ENCODE assay signal across 1 cellular context in genomic region chr19:41323023-41323422, GRCh38.
TF ChIP-seq lines count a peak whose summit lies in the region.

No MANE protein-coding gene starts in this region.

TF ChIP-seq in HepG2, 621 proteins besides CTCF, POLR2A, EP300 and RAD21 (continued from another document and continues in another):
- TF ChIP-seq AKNA (CRISPR knock-in tag; IDR thresholded peaks at IDR 0.05; ENCODE audit: borderline replicate concordance) (no peak), ZNF124 (CRISPR knock-in tag; IDR thresholded peaks at IDR 0.05) (no peak), SKI (IDR thresholded peaks at IDR 0.05; ENCODE audit: partially characterized antibody) (peak; percentile 33), JUNB (CRISPR knock-in tag; IDR thresholded peaks at IDR 0.05; ENCODE audit: borderline replicate concordance) (no peak), ZNF138 (CRISPR knock-in tag; IDR thresholded peaks at IDR 0.05; ENCODE audit: low read depth) (no peak), HNF4A (CRISPR knock-in tag; IDR thresholded peaks at IDR 0.05) (peak; percentile 62), SNAPC5 (CRISPR knock-in tag; IDR thresholded peaks at IDR 0.05; ENCODE audit: borderline replicate concordance) (no peak), IRF2 (CRISPR knock-in tag; IDR thresholded peaks at IDR 0.05) (no peak; the same call in 1 of the 2 replicates), ZNF296 (CRISPR knock-in tag; conservative IDR thresholded peaks at IDR 0.05) (peak; percentile 94), TFE3 (CRISPR knock-in tag; IDR thresholded peaks at IDR 0.05) (no peak), ZBED4 (CRISPR knock-in tag; IDR thresholded peaks at IDR 0.05; ENCODE audit: borderline replicate concordance) (no peak; the same call in 1 of the 2 replicates), KLF12 (CRISPR knock-in tag; IDR thresholded peaks at IDR 0.05; ENCODE audit: borderline replicate concordance) (no peak), ZNF547 (CRISPR knock-in tag; IDR thresholded peaks at IDR 0.05) (no peak), HMGA1 (CRISPR knock-in tag; conservative IDR thresholded peaks at IDR 0.05) (no peak), ZFP82 (CRISPR knock-in tag; IDR thresholded peaks at IDR 0.05; ENCODE audit: borderline replicate concordance) (no peak), GFI1 (CRISPR knock-in tag; IDR thresholded peaks at IDR 0.05; ENCODE audit: borderline replicate concordance) (no peak), DMAP1 (CRISPR knock-in tag; IDR thresholded peaks at IDR 0.05) (peak; percentile 26; the same call in 1 of the 2 replicates), ZNF337 (CRISPR knock-in tag; IDR thresholded peaks at IDR 0.05; ENCODE audit: borderline replicate concordance, low read depth) (no peak), PHF8 (CRISPR knock-in tag; IDR thresholded peaks at IDR 0.05) (0 out of 2 replicates have a peak, but pooled peaks have one; percentile 4), ZNF800 (CRISPR knock-in tag; IDR thresholded peaks at IDR 0.05) (no peak), SMC3 (IDR thresholded peaks at IDR 0.05; ENCODE audit: low read length) (no peak), ZNF510 (CRISPR knock-in tag; IDR thresholded peaks at IDR 0.05; ENCODE audit: low read depth) (no peak), TP53 (CRISPR knock-in tag; conservative IDR thresholded peaks at IDR 0.05) (no peak), ZNF335 (CRISPR knock-in tag; IDR thresholded peaks at IDR 0.05) (0 out of 2 replicates have a peak, but pooled peaks have one; percentile 40), ZKSCAN1 (IDR thresholded peaks at IDR 0.05; ENCODE audit: low read length) (no peak), SOX5 (CRISPR knock-in tag; IDR thresholded peaks at IDR 0.05; ENCODE audit: borderline replicate concordance) (peak; percentile 8; the same call in 1 of the 2 replicates), CREB1 (IDR thresholded peaks at IDR 0.05) (no peak), CREB1 (CRISPR knock-in tag; IDR thresholded peaks at IDR 0.05) (no peak), TBX3 (IDR thresholded peaks at IDR 0.05; ENCODE audit: borderline replicate concordance) (no peak), NR2F1 (CRISPR knock-in tag; IDR thresholded peaks at IDR 0.05) (peak in 1 of 2 experiments; percentile 51; a peak in 1 of 4 replicates), ZNF550 (CRISPR knock-in tag; IDR thresholded peaks at IDR 0.05; ENCODE audit: borderline replicate concordance) (no peak), ZFY (CRISPR knock-in tag; IDR thresholded peaks at IDR 0.05) (peak; percentile 69), AGO2 (optimal IDR thresholded peaks at IDR 0.05; ENCODE audit: low read depth, low read length) (no peak), ZNF629 (CRISPR knock-in tag; conservative IDR thresholded peaks at IDR 0.05) (0 out of 2 replicates have a peak, but pooled peaks have one; percentile 13), AFF4 (CRISPR knock-in tag; IDR thresholded peaks at IDR 0.05) (no peak), ZNF136 (CRISPR knock-in tag; IDR thresholded peaks at IDR 0.05; ENCODE audit: low read depth) (no peak), TBP (CRISPR knock-in tag; IDR thresholded peaks at IDR 0.05) (no peak), MEIS2 (CRISPR knock-in tag; IDR thresholded peaks at IDR 0.05) (0 out of 2 replicates have a peak, but pooled peaks have one; percentile 39), ZNF703 (CRISPR knock-in tag; IDR thresholded peaks at IDR 0.05; ENCODE audit: borderline replicate concordance) (no peak), ZNF362 (CRISPR knock-in tag; IDR thresholded peaks at IDR 0.05; ENCODE audit: borderline replicate concordance) (no peak), SOX6 (IDR thresholded peaks at IDR 0.05) (no peak), SOX6 (CRISPR knock-in tag; IDR thresholded peaks at IDR 0.05) (no peak), TAF15 (IDR thresholded peaks at IDR 0.05; ENCODE audit: low read depth, low read length, poor library complexity, severe bottlenecking) (no peak), ZNF460 (CRISPR knock-in tag; IDR thresholded peaks at IDR 0.05; ENCODE audit: borderline replicate concordance) (no peak), SMYD3 (CRISPR knock-in tag; IDR thresholded peaks at IDR 0.05) (no peak), ZNF513 (CRISPR knock-in tag; conservative IDR thresholded peaks at IDR 0.05) (no peak), NFE2L1 (CRISPR knock-in tag; IDR thresholded peaks at IDR 0.05; ENCODE audit: borderline replicate concordance) (no peak), TAF1 (CRISPR knock-in tag; IDR thresholded peaks at IDR 0.05) (no peak), NR2F6 (IDR thresholded peaks at IDR 0.05) (peak; percentile 31; the same call in 1 of the 2 replicates), NR2F6 (CRISPR knock-in tag; IDR thresholded peaks at IDR 0.05) (peak; percentile 82), HOXA5 (CRISPR knock-in tag; IDR thresholded peaks at IDR 0.05) (no peak), POGZ (CRISPR knock-in tag; IDR thresholded peaks at IDR 0.05) (no peak)
